Comparison of ENCODE assay signal across 33 cellular contexts in the genomic region with DNA sequence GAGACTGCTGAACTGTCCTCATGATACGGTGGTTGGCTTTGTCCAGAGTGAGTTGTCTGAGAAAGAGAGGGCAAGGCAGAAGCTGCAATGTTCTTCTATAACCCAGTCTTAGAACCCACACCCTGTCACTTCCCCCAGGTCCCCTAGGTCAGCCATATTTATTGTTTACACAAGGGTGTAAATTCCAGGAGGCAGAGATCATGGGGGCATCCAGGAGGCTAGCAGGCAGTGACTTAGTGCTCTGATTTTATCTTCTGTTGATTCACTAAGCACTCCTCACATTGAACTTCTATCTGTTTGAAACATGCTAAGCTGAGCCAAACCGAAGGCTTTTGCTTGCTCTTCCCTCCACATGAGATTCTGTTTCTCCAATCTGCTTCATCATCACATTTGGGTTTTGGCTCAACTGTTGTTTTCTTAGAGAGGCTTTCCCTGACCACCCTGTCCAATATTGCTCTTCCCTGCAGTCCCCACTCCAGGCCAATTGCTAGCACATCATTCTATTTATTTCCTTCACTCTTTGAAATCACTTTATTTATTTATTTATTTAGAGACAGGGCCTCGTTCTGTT. TPM values are rescaled to one million over a fixed set of nuclear protein-coding genes. Genes with fewer than 3 reads are reported as not detected.
"Had no signal": no experiment of that assay in that cellular context is flagged by ENCODE, and none has a peak within 500 bp of the region (broad histone marks: within the 10 kb centered on the region; RNA-seq: fewer than 3 reads in every experiment).

No MANE protein-coding gene starts in this region.

- H3K4me3 ChIP-seq: coronary artery, esophagus squamous epithelium, gastroesophageal sphincter had no signal

- FAIRE-seq: astrocyte, bronchial epithelial cell, endometrium, endothelial cell of umbilical vein had no signal

- H3K36me3 ChIP-seq: brain microvascular endothelial cell, esophagus squamous epithelium, gastroesophageal sphincter, WERI-Rb-1 had no signal

- H3K27ac ChIP-seq: brain microvascular endothelial cell, coronary artery, epithelial cell of prostate, esophagus squamous epithelium, gastroesophageal sphincter, WERI-Rb-1 had no signal

- ATAC-seq: activated CD4-positive, CD25-positive, alpha-beta regulatory T cell treated with anti-CD3 and anti-CD28 coated beads, Interleukin-2, amount 50 U/mL, for 24 hours; activated CD8-positive, alpha-beta T cell treated with anti-CD3 and anti-CD28 coated beads, Interleukin-2, amount 10 ng/mL, durations not matched to agents 7 days and 5 days; activated naive CD4-positive, alpha-beta T cell treated with anti-CD3 and anti-CD28 coated beads, Interleukin-2, amount 50 U/mL, for 72 hours; activated T-cell treated with anti-CD3 and anti-CD28 coated beads, Interleukin-2, amount 50 U/mL, for 72 hours; effector memory CD8-positive, alpha-beta T cell; gastroesophageal sphincter; T-helper 17 cell had no signal

- H3K4me1 ChIP-seq: esophagus squamous epithelium, gastroesophageal sphincter had no signal

- H3K27me3 ChIP-seq: brain microvascular endothelial cell, esophagus squamous epithelium had no signal

- DNase-seq: activated B cell treated with CpG ODN at 0.5 μM for 24 hours; activated CD4-positive, alpha-beta memory T cell treated with anti-CD3 and anti-CD28 coated beads for 36 hours; activated CD4-positive, alpha-beta T cell treated with anti-CD3 and anti-CD28 coated beads for 48 hours; activated CD8-positive, alpha-beta memory T cell treated with anti-CD3 and anti-CD28 coated beads, Interleukin-2, amount 50 U/mL, for 48 hours; activated CD8-positive, alpha-beta T cell treated with anti-CD3 and anti-CD28 coated beads, Interleukin-2, amount 10 ng/mL, durations not matched to agents 7 days and 5 days; activated gamma-delta T cell; activated naive CD4-positive, alpha-beta T cell; activated naive CD4-positive, alpha-beta T cell treated with anti-CD3 and anti-CD28 coated beads, Interleukin-2, amount 10 ng/mL, durations not matched to agents 7 days and 5 days; activated naive CD8-positive, alpha-beta T cell treated with anti-CD3 and anti-CD28 coated beads, Interleukin-2, amount 10 ng/mL, durations not matched to agents 7 days and 5 days; activated T-cell treated with anti-CD3 and anti-CD28 coated beads for 4 hours; activated T-cell treated with anti-CD3 and anti-CD28 coated beads, Interleukin-2, amount 50 U/mL, for 24 hours; activated T-cell treated with anti-CD3 and anti-CD28 coated beads, Interleukin-2, amount 50 U/mL, for 72 hours; anterior cingulate cortex; brain microvascular endothelial cell; effector CD4-positive, alpha-beta T cell; effector memory CD8-positive, alpha-beta T cell; esophagus squamous epithelium; foreskin melanocyte; T-helper 1 cell; T-helper 17 cell; T1000; WERI-Rb-1 had no signal

- H3K9me3 ChIP-seq: esophagus squamous epithelium had no signal

RNA-seq across cellular contexts. Expression of a gene that starts 34.3 kb away (rescaled TPM):
- total RNA-seq: activated CD8-positive, alpha-beta T cell treated with anti-CD3 and anti-CD28 coated beads, Interleukin-2, amount 10 ng/mL, durations not matched to agents 7 days and 5 days; activated naive CD8-positive, alpha-beta T cell treated with anti-CD3 and anti-CD28 coated beads, Interleukin-2, amount 10 ng/mL, durations not matched to agents 7 days and 5 days; endothelial cell of umbilical vein; fibroblast of lung; fibroblast of villous mesenchyme; T-helper 17 cell had no signal
- polyA plus RNA-seq: endothelial cell of umbilical vein, fibroblast of lung had no signal
